ENCODE assay signal across 17 cellular contexts in genomic region chr16:69741519-69741918, GRCh38. TPM values are rescaled to one million over a fixed set of nuclear protein-coding genes. Genes with fewer than 3 reads are reported as not detected.
A peak's percentile ranks its signal among the peaks of the same experiment; 100 is the strongest.
DNase-seq lines count a peak whose midpoint lies in the region; ATAC-seq, FAIRE-seq and TF ChIP-seq lines count a peak whose summit lies in the region.
"Had no signal": no experiment of that assay in that cellular context is flagged by ENCODE, and none has a peak within 500 bp of the region (broad histone marks: within the 10 kb centered on the region; RNA-seq: fewer than 3 reads in every experiment).

No MANE protein-coding gene starts in this region.

- H3K36me3 ChIP-seq in heart left ventricle (peaks cover 0 to 72% (median 65%) of the 10 kb centered on the region in 9 donors), mammary epithelial cell (ENCODE audit: insufficient read depth, low read length) (peaks cover 40% of the 10 kb centered on the region), kidney (ENCODE audit: control insufficient read depth in 1 of 2, insufficient read depth in 2 of 2, low read length in 2 of 2) (peaks cover 17 to 27% of the 10 kb centered on the region in 2 donors), uterus (no peaks in the 10 kb centered on the region)

- H3K9me3 ChIP-seq in heart left ventricle (no peaks in the 10 kb centered on the region), mammary epithelial cell (replicated peaks; ENCODE audit: insufficient read depth, low read length) (no peaks in the 10 kb centered on the region), kidney (ENCODE audit: control insufficient read depth in 1 of 2, low read length in 2 of 2) (no peaks in the 10 kb centered on the region), uterus (no peaks in the 10 kb centered on the region)
- H3K9me3 ChIP-seq: Caco-2, left lung, SJCRH30, testis had no signal

- intact Hi-C loops in heart left ventricle (cut with DNase I), result no loop called here
- intact Hi-C loops in Right ventricle myocardium superior (cut with DNase I), result no loop called here
- intact Hi-C loops in mammary epithelial cell (cut with micrococcal nuclease), result no loop called here
- intact Hi-C loops in kidney (cut with DNase I), result no loop called here
- intact Hi-C loops in uterus (cut with DNase I; ENCODE audit: low total_unique reads), result no loop called here

- 70 to 79% (median 74%) methylated on average over 8 of the region's 8 CpGs for WGBS in heart left ventricle, 4 donors
- 32% methylated on average over 8 of the region's 8 CpGs for WGBS in mammary epithelial cell (ENCODE audit: low coverage, missing lambda C conversion rate)

- H2AFZ ChIP-seq in mammary epithelial cell (ENCODE audit: low read depth, low read length), result no peak overlapping the region

- TF ChIP-seq POLR2A in heart left ventricle (IDR thresholded peaks at IDR 0.05), result no peak
- no peak for TF ChIP-seq POLR2A in uterus (IDR thresholded peaks at IDR 0.05)

- in situ Hi-C loops in mammary epithelial cell (cut with MboI; ENCODE audit: low sequenced_read_pairs in 2 of 2), result no loop called here

- H3K4me3 ChIP-seq in heart left ventricle (no peak overlapping the region), mammary epithelial cell (replicated peaks in 1 of 3; ENCODE audit: insufficient read depth in 1 of 3, low read depth in 2 of 3, low read length in 3 of 3) (no peak overlapping the region), kidney (ENCODE audit: low read length in 2 of 2) (no peak overlapping the region), uterus (no peak overlapping the region), coronary artery (no peak overlapping the region)
- H3K4me3 ChIP-seq: left lung, SJCRH30, smooth muscle cell, testis had no signal

- TF ChIP-seq CTCF in heart left ventricle (IDR thresholded peaks at IDR 0.05) (no peak), mammary epithelial cell (conservative IDR thresholded peaks at IDR 0.05 in 1 of 2, IDR thresholded peaks at IDR 0.05 in 1 of 2; ENCODE audit: extremely low read depth in 1 of 2, insufficient read depth in 1 of 2, low read depth in 1 of 2, low read length in 2 of 2) (no peak), kidney (IDR thresholded peaks at IDR 0.05; ENCODE audit: borderline replicate concordance, extremely low read depth, insufficient read depth) (no peak), uterus (IDR thresholded peaks at IDR 0.05) (no peak), coronary artery (IDR thresholded peaks at IDR 0.05) (no peak)

- no peaks in the 10 kb centered on the region for H4K20me1 ChIP-seq in mammary epithelial cell (ENCODE audit: insufficient read depth, low read length)

- BruUV-seq in mammary epithelial cell (replicated peaks; lab: Mats Ljungman, UMichigan), result no TSS peak

- no peak for ATAC-seq in heart left ventricle
- no peak for ATAC-seq in Right ventricle myocardium superior (ENCODE audit: poor library complexity)
- no peak for ATAC-seq in GM18861 (IDR thresholded peaks at IDR 0.05; ENCODE audit: unreplicated experiment)

- H3K4me1 ChIP-seq in heart left ventricle (peaks cover 0 to 28% (median 10%) of the 10 kb centered on the region in 12 donors), mammary epithelial cell (ENCODE audit: insufficient read depth, low read length) (peaks cover 14% of the 10 kb centered on the region), kidney (ENCODE audit: control insufficient read depth in 1 of 2, insufficient read depth in 1 of 2, low read depth in 1 of 2, low read length in 2 of 2) (peaks cover 10 to 12% of the 10 kb centered on the region in 2 donors), uterus (no peaks in the 10 kb centered on the region)
- H3K4me1 ChIP-seq: Caco-2, SJCRH30 had no signal

- CTCF ChIA-PET in mammary epithelial cell (lab: Charles Lee; ENCODE audit: low non-redundant PET), result no interaction called here

- H3K9ac ChIP-seq in mammary epithelial cell (ENCODE audit: insufficient read depth, low read length) (no peak overlapping the region), kidney (ENCODE audit: low read length in 2 of 2) (peak overlapping the region in 1 of 2 donors; percentile 4)

- dilution Hi-C loops in mammary epithelial cell (cut with HindIII; ENCODE audit: low sequenced_read_pairs), result no loop called here

- H3K79me2 ChIP-seq in mammary epithelial cell (ENCODE audit: insufficient read depth, low read length), result peaks cover 46% of the 10 kb centered on the region

- DNase-seq in heart left ventricle (no peak), Right ventricle myocardium superior (no peak), mammary epithelial cell (peak; percentile 16), kidney (no peak), uterus (no peak), coronary artery (ENCODE audit: low spot score) (no peak)
- no peak for DNase-seq in stimulated activated CD4-positive, alpha-beta T cell treated with anti-CD3 and anti-CD28 coated beads, Interleukin-2, amount 100 ng/mL, for 24 hours
- DNase-seq: activated CD8-positive, alpha-beta memory T cell treated with anti-CD3 and anti-CD28 coated beads for 24 hours; activated naive CD4-positive, alpha-beta T cell treated with Interleukin-2 at 50 U/mL for 16 hours; Caco-2; NCI-H187 treated with DMSO at 0.1 percent for 48 hours; NCI-H748 treated with DMSO at 0.1 percent for 48 hours; SJCRH30 had no signal

- no peak for FAIRE-seq in kidney (lab: Jason Lieb, UNC)

- H3K27me3 ChIP-seq in heart left ventricle (no peaks in the 10 kb centered on the region), mammary epithelial cell (ENCODE audit: insufficient read depth, low read length) (no peaks in the 10 kb centered on the region), uterus (no peaks in the 10 kb centered on the region)
- H3K27me3 ChIP-seq: left lung, SJCRH30, testis had no signal

- H3K4me2 ChIP-seq in mammary epithelial cell (ENCODE audit: insufficient read depth, low read depth, low read length), result no peak overlapping the region
- H3K4me2 ChIP-seq: smooth muscle cell had no signal

- peak overlapping the region in 8 of 12 donors; percentile 15 to 64 (median 48) for H3K27ac ChIP-seq in heart left ventricle
- H3K27ac ChIP-seq in mammary epithelial cell (ENCODE audit: insufficient read depth, low read depth, low read length), result no peak overlapping the region
- peak overlapping the region; percentile 68 to 73 for H3K27ac ChIP-seq in kidney (ENCODE audit: low read depth in 2 of 2, low read length in 2 of 2)
- H3K27ac ChIP-seq in uterus, result no peak overlapping the region
- H3K27ac ChIP-seq in coronary artery, result no peak overlapping the region
- H3K27ac ChIP-seq: SJCRH30 had no signal

RNA-seq across cellular contexts. Expression of gene NOB1, which starts 13.2 kb away (rescaled TPM):
- total RNA-seq in heart left ventricle (10 to 100 TPM; 10.9 to 26.0 (median 16.8) TPM), Right ventricle myocardium superior (15.6 TPM), mammary epithelial cell (10 to 100 TPM; 30.7 to 72.3 TPM), kidney (50.4 TPM), uterus (10 to 100 TPM; 15.9 to 50.5 (median 21.0) TPM)
- polyA plus RNA-seq in heart left ventricle (10 to 100 TPM in 1 of 2 donors, 1 to 10 TPM in 1; 7.8 to 26.2 TPM), mammary epithelial cell (90.4 TPM), kidney (ENCODE audit: insufficient read depth, low read depth, low replicate concordance) (34.9 TPM)
- polyA minus RNA-seq in mammary epithelial cell, result 83.8 TPM

RNA-seq across cellular contexts. Expression of gene NQO1, which starts 15.2 kb away (rescaled TPM):
- total RNA-seq in heart left ventricle (10 to 100 TPM in 8 of 9 donors, 1 to 10 TPM in 1; 7.6 to 76.8 (median 12.8) TPM), Right ventricle myocardium superior (45.8 TPM), mammary epithelial cell (100 to 1,000 TPM; 241 to 421 TPM), kidney (87.5 TPM), uterus (10 to 100 TPM; 14.7 to 23.8 (median 19.6) TPM)
- polyA plus RNA-seq in heart left ventricle (10 to 100 TPM; 11.3 to 14.3 TPM), mammary epithelial cell (446 TPM), kidney (ENCODE audit: insufficient read depth, low read depth, low replicate concordance) (414 TPM)
- polyA minus RNA-seq in mammary epithelial cell, result 221 TPM

RNA-seq across cellular contexts. Expression of gene WWP2, which starts 20.6 kb away (rescaled TPM):
- total RNA-seq in heart left ventricle, result 10 to 100 TPM; 16.5 to 33.2 (median 24.0) TPM
- 10 to 100 TPM in 1 of 2 donors, 1 to 10 TPM in 1; 8.4 to 21.2 TPM for polyA plus RNA-seq in heart left ventricle
- 21.7 TPM for total RNA-seq in Right ventricle myocardium superior
- total RNA-seq in mammary epithelial cell, result 10 to 100 TPM; 30.3 to 32.8 TPM
- polyA plus RNA-seq in mammary epithelial cell, result 13.3 TPM
- 41.5 TPM for polyA minus RNA-seq in mammary epithelial cell
- total RNA-seq in kidney, result 128 TPM
- 30.0 TPM for polyA plus RNA-seq in kidney (ENCODE audit: insufficient read depth, low read depth, low replicate concordance)
- 10 to 100 TPM; 12.8 to 57.9 (median 32.4) TPM for total RNA-seq in uterus

Comparison
In these comparisons a context has a peak if more than half of its experiments do, and no peak if none do; other contexts are left out.
1. H3K27ac ChIP-seq: peak in heart left ventricle (8 of 12) and kidney (2 of 2); none in mammary epithelial cell (single experiment), uterus (0 of 2) and coronary artery (0 of 2).